In genomic region chr17:49708515-49709161, GRCh38 we compare ENCODE assay signal across 8 cellular contexts. TPM values are rescaled to one million over a fixed set of nuclear protein-coding genes. Genes with fewer than 3 reads are reported as not detected.
A peak's percentile ranks its signal among the peaks of the same experiment; 100 is the strongest.
DNase-seq lines count a peak whose midpoint lies in the region; ATAC-seq and TF ChIP-seq lines count a peak whose summit lies in the region.

No MANE protein-coding gene starts in this region.

- no peaks in the 10 kb centered on the region for H3K9me3 Mint-ChIP-seq in GM23338

- CTCF ChIA-PET in PC-3 (lab: Charles Lee) = interaction anchor here (0.8 to 1.3 kb wide), 3 partner anchors 48 to 69 kb away, joined by 3 to 4 read pairs (median 4); partner anchors contain the start of gene FAM117A

- DNase-seq in GM23338 (ENCODE audit: low spot score) = peak; percentile 61
- DNase-seq in PC-3 = peak; percentile 28
- DNase-seq in dorsolateral prefrontal cortex = peak in 1 of 10 donors; percentile 34
- no peak for DNase-seq in sciatic nerve (ENCODE audit: low spot score)
- no peak for DNase-seq in islet precursor cell
- no peak for DNase-seq in activated CD8-positive, alpha-beta memory T cell treated with anti-CD3 and anti-CD28 coated beads for 24 hours

- TSS peak; percentile 80 for BruUV-seq in PC-3 (replicated peaks; lab: Mats Ljungman, UMichigan)

- H3K27me3 Mint-ChIP-seq in GM23338 (ENCODE audit: insufficient read depth, low read depth, poor library complexity) = peaks cover 10% of the 10 kb centered on the region

- H3K4me1 Mint-ChIP-seq in GM23338 = peaks cover 16% of the 10 kb centered on the region

- peaks cover 12% of the 10 kb centered on the region for H3K36me3 ChIP-seq in GM23338 (ENCODE audit: insufficient read depth)
- peaks cover 20% of the 10 kb centered on the region for H3K36me3 ChIP-seq in PC-3 (ENCODE audit: low read depth, low read length)
- no peaks in the 10 kb centered on the region for H3K36me3 ChIP-seq in neural cell (ENCODE audit: insufficient read depth, low read length)

- POLR2A ChIA-PET in PC-3 (lab: Charles Lee; ENCODE audit: unreplicated experiment) = interaction anchor here (0.6 to 1.5 kb wide), 3 partner anchors 10 to 134 kb away, joined by 3 to 4 read pairs (median 3); partner anchors contain the start of gene KAT7

- H3K4me3 Mint-ChIP-seq in GM23338 = peak overlapping the region; percentile 92; the same call in 2 of the 3 replicates

- peaks cover 13% of the 10 kb centered on the region for H3K79me2 ChIP-seq in GM23338 (replicated peaks; ENCODE audit: insufficient read depth)
- peaks cover 23% of the 10 kb centered on the region for H3K79me2 ChIP-seq in PC-3 (ENCODE audit: low read length)
- peaks cover 15% of the 10 kb centered on the region for H3K79me2 ChIP-seq in neural cell (replicated peaks; ENCODE audit: insufficient read depth, low read length)

- TF ChIP-seq CTCF in GM23338 (conservative IDR thresholded peaks at IDR 0.05; ENCODE audit: low read depth in 2 of 2) (peak in 1 of 2 experiments; percentile 6; a peak in 1 of 4 replicates), PC-3 (conservative IDR thresholded peaks at IDR 0.05; ENCODE audit: low read depth, low read length) (peak; percentile 11; the same call in 1 of the 2 replicates), dorsolateral prefrontal cortex (IDR thresholded peaks at IDR 0.05 in 54 of 56, conservative IDR thresholded peaks at IDR 0.05 in 2 of 56; ENCODE audit: low read depth in 1 of 56, partially characterized antibody in 56 of 56) (peak in 13 of 56 donors; percentile 2 to 24 (median 6)), neural cell (IDR thresholded peaks at IDR 0.05; ENCODE audit: poor library complexity, severe bottlenecking) (no peak)

- no peaks in the 10 kb centered on the region for H4K20me1 ChIP-seq in GM23338 (replicated peaks; ENCODE audit: insufficient read depth)
- no peaks in the 10 kb centered on the region for H4K20me1 ChIP-seq in PC-3 (ENCODE audit: low read length)
- no peaks in the 10 kb centered on the region for H4K20me1 ChIP-seq in neural cell (ENCODE audit: insufficient read depth)

- H3K4me1 ChIP-seq in GM23338 (ENCODE audit: insufficient read depth) = peaks cover 3% of the 10 kb centered on the region; the same call in 1 of the 2 replicates
- H3K4me1 ChIP-seq in PC-3 (ENCODE audit: insufficient read depth, low read length) = peaks cover 17% of the 10 kb centered on the region

- H3K9me3 ChIP-seq in PC-3 (ENCODE audit: low read length) (no peaks in the 10 kb centered on the region), neural cell (ENCODE audit: low read length) (no peaks in the 10 kb centered on the region)

- H3K27ac Mint-ChIP-seq in GM23338 = peak overlapping the region; percentile 76

- H3K9me2 ChIP-seq in GM23338 (ENCODE audit: insufficient read depth) = no peaks in the 10 kb centered on the region
- H3K9me2 ChIP-seq in PC-3 (replicated peaks; ENCODE audit: low read length) = no peaks in the 10 kb centered on the region
- no peaks in the 10 kb centered on the region for H3K9me2 ChIP-seq in neural cell (ENCODE audit: insufficient read depth, low read length)

- no peak overlapping the region for H3K4me2 ChIP-seq in GM23338
- H3K4me2 ChIP-seq in PC-3 (ENCODE audit: low read length) = peak overlapping the region; percentile 78
- no peak overlapping the region for H3K4me2 ChIP-seq in neural cell (ENCODE audit: low read length)

- intact Hi-C loops in PC-3 (cut with micrococcal nuclease) (loop anchor here (1.0 to 5.0 kb wide), 5 partner anchors 56 to 289 kb away; partner anchors contain the start of genes DLX3, FAM117A and KAT7), dorsolateral prefrontal cortex (cut with DNase I) (loop anchor here (2.0 to 5.0 kb wide), 5 partner anchors 54 to 301 kb away; partner anchors contain the start of genes FAM117A (in 2 of the 2), DLX3 (in 1 of the 2) and KAT7 (in 1 of the 2)), sciatic nerve (cut with DNase I) (loop anchor here (5.0 kb wide), 2 partner anchors 69 to 289 kb away; partner anchors contain the start of gene DLX3)

- H3F3A ChIP-seq in GM23338 (replicated peaks; ENCODE audit: low read depth) = peaks cover 14% of the 10 kb centered on the region; the same call in 1 of the 2 replicates
- no peaks in the 10 kb centered on the region for H3F3A ChIP-seq in PC-3 (ENCODE audit: low read length, unreplicated experiment)
- H3F3A ChIP-seq in neural cell (ENCODE audit: insufficient read depth, low read length, poor library complexity, severe bottlenecking) = no peaks in the 10 kb centered on the region

- H3K4me3 ChIP-seq in GM23338 = no peak overlapping the region
- H3K4me3 ChIP-seq in PC-3 (ENCODE audit: low read length) = peak overlapping the region; percentile 86
- peak overlapping the region; percentile 54 to 100 (median 97) for H3K4me3 ChIP-seq in dorsolateral prefrontal cortex
- peak overlapping the region; percentile 95 for H3K4me3 ChIP-seq in neural cell (ENCODE audit: low read length)

- TF ChIP-seq RAD21 in neural cell (conservative IDR thresholded peaks at IDR 0.05) = no peak

- H3K27me3 ChIP-seq in GM23338 (ENCODE audit: insufficient read depth) (no peaks in the 10 kb centered on the region), PC-3 (ENCODE audit: low read length) (no peaks in the 10 kb centered on the region), dorsolateral prefrontal cortex (no peaks in the 10 kb centered on the region), neural cell (ENCODE audit: insufficient read depth, low read depth, low read length) (no peaks in the 10 kb centered on the region)

- H3K9ac ChIP-seq in PC-3 (ENCODE audit: low read length) = peak overlapping the region; percentile 31
- no peak overlapping the region for H3K9ac ChIP-seq in neural cell (ENCODE audit: low read length)

- TF ChIP-seq EP300 in neural cell (conservative IDR thresholded peaks at IDR 0.05; ENCODE audit: poor library complexity, severe bottlenecking) = no peak

- H2AFZ ChIP-seq in GM23338 (no peak overlapping the region), PC-3 (ENCODE audit: low read length) (peak overlapping the region; percentile 83), neural cell (ENCODE audit: low read depth, low read length) (no peak overlapping the region)

- peak overlapping the region; percentile 73 for H3K27ac ChIP-seq in GM23338 (ENCODE audit: low read depth)
- peak overlapping the region; percentile 8; the same call in 1 of the 2 replicates for H3K27ac ChIP-seq in PC-3 (ENCODE audit: low read length)
- H3K27ac ChIP-seq in dorsolateral prefrontal cortex = peak overlapping the region in 32 of 59 donors; percentile 57 to 100 (median 98)
- no peak overlapping the region for H3K27ac ChIP-seq in neural cell (ENCODE audit: low read length)

- peaks cover 35% of the 10 kb centered on the region for H3K36me3 Mint-ChIP-seq in GM23338 (ENCODE audit: low read depth)

- ATAC-seq in GM23338 (peak; percentile 15), PC-3 (peak; percentile 8), sciatic nerve (no peak), GM18858 (IDR thresholded peaks at IDR 0.05; ENCODE audit: unreplicated experiment) (no peak)

TF ChIP-seq in GM23338, 12 proteins besides CTCF, POLR2A, EP300 and RAD21 (continues in another document):
- TF ChIP-seq ETS1 (IDR thresholded peaks at IDR 0.05) (no peak), POLR2AphosphoS5 (IDR thresholded peaks at IDR 0.05; ENCODE audit: low read depth) (no peak), CREB1 (CRISPR knock-in tag; IDR thresholded peaks at IDR 0.05; ENCODE audit: low read depth) (no peak)

TF ChIP-seq in neural cell, 6 proteins besides CTCF, POLR2A, EP300 and RAD21 (continues in another document):
- TF ChIP-seq POLR2AphosphoS5 (IDR thresholded peaks at IDR 0.05) (no peak), TAF1 (IDR thresholded peaks at IDR 0.05; ENCODE audit: low read depth) (no peak), SMC3 (conservative IDR thresholded peaks at IDR 0.05; ENCODE audit: poor library complexity) (no peak), MXI1 (conservative IDR thresholded peaks at IDR 0.05; ENCODE audit: poor library complexity, severe bottlenecking) (no peak)

RNA-seq across cellular contexts. Expression of gene SLC35B1, which starts 0.9 kb away (rescaled TPM):
- total RNA-seq in GM23338 (2014; rRNA removed; shearing (Covaris generic)) = 56.7 and 59.7 TPM in 2 replicates
- polyA plus RNA-seq in GM23338 (2016; fragmentation: Nextera tagmentation; extraction: Ambion mirVana) (54.8 and 58.9 TPM in 2 replicates), neural cell (120 and 124 TPM in 2 replicates)
- total RNA-seq in PC-3 (2014; rRNA removed) (199 and 211 TPM in 2 replicates), dorsolateral prefrontal cortex (10 to 100 TPM; 30.7 to 59.0 (median 43.7) TPM), sciatic nerve (36.9 TPM)
- 51.5 and 62.8 TPM in 2 replicates for polyA minus RNA-seq in neural cell

RNA-seq across cellular contexts. Expression of gene SPOP, which starts 30.7 kb away (rescaled TPM):
- 13.9 and 29.4 TPM in 2 replicates for total RNA-seq in GM23338 (2014; rRNA removed; shearing (Covaris generic))
- 17.9 and 18.6 TPM in 2 replicates for polyA plus RNA-seq in GM23338 (2016; fragmentation: Nextera tagmentation; extraction: Ambion mirVana)
- 52.9 and 54.7 TPM in 2 replicates for total RNA-seq in PC-3 (2014; rRNA removed)
- 100 to 1,000 TPM in 77 of 120 experiments, 10 to 100 TPM in 43; 75.2 to 140 (median 105) TPM for total RNA-seq in dorsolateral prefrontal cortex
- polyA plus RNA-seq in neural cell = 71.9 and 80.9 TPM in 2 replicates
- polyA minus RNA-seq in neural cell = 144 and 153 TPM in 2 replicates
- total RNA-seq in sciatic nerve = 84.4 TPM

RNA-seq across cellular contexts. Expression of gene FAM117A, which starts 55.3 kb away (rescaled TPM):
- 21.4 and 46.4 TPM in 2 replicates for total RNA-seq in GM23338 (2014; rRNA removed; shearing (Covaris generic))
- polyA plus RNA-seq in GM23338 (2016; fragmentation: Nextera tagmentation; extraction: Ambion mirVana) (19.8 and 21.3 TPM in 2 replicates), neural cell (2.3 and 3.7 TPM in 2 replicates)
- total RNA-seq in PC-3 (2014; rRNA removed) (9.7 and 16.3 TPM in 2 replicates), dorsolateral prefrontal cortex (10 to 100 TPM in 10 of 120 experiments, 1 to 10 TPM in 110; 3.7 to 12.6 (median 6.9) TPM), sciatic nerve (19.0 TPM)
- polyA minus RNA-seq in neural cell = 2.9 and 6.1 TPM in 2 replicates

Comparison
In these comparisons a context has a peak if more than half of its experiments do, and no peak if none do; other contexts are left out.
1. ATAC-seq: peak in GM23338 (single experiment) and PC-3 (single experiment); none in sciatic nerve (single experiment) and GM18858 (single experiment).
2. DNase-seq: peak in GM23338 (single experiment) and PC-3 (single experiment); none in sciatic nerve (single experiment), islet precursor cell (single experiment) and activated CD8-positive, alpha-beta memory T cell treated with anti-CD3 and anti-CD28 coated beads for 24 hours (single experiment).